In genomic region chr17:44409309-44410028, GRCh38 we compare ENCODE assay signal across 22 cellular contexts. TPM values are rescaled to one million over a fixed set of nuclear protein-coding genes. Genes with fewer than 3 reads are reported as not detected.
DNase-seq lines count a peak whose midpoint lies in the region; ATAC-seq and TF ChIP-seq lines count a peak whose summit lies in the region.
"Had no signal": no experiment of that assay in that cellular context is flagged by ENCODE, and none has a peak within 500 bp of the region (broad histone marks: within the 10 kb centered on the region; RNA-seq: fewer than 3 reads in every experiment).

No MANE protein-coding gene starts in this region.

- H2AFZ ChIP-seq in DND-41 (ENCODE audit: low read depth, low read length): no peak overlapping the region
- no peak overlapping the region for H2AFZ ChIP-seq in PC-3 (ENCODE audit: low read length)

- H3K9ac ChIP-seq in DND-41 (ENCODE audit: low read depth, low read length) (no peak overlapping the region), PC-3 (ENCODE audit: low read length) (no peak overlapping the region)

- H3K4me1 ChIP-seq in DND-41 (ENCODE audit: insufficient read depth, low read length): no peaks in the 10 kb centered on the region
- no peaks in the 10 kb centered on the region for H3K4me1 ChIP-seq in PC-3 (ENCODE audit: insufficient read depth, low read length)
- H3K4me1 ChIP-seq: uterus had no signal

- no peaks in the 10 kb centered on the region for H3F3A ChIP-seq in PC-3 (ENCODE audit: low read length, unreplicated experiment)

- no peaks in the 10 kb centered on the region for H3K9me3 Mint-ChIP-seq in glutamatergic neuron (ENCODE audit: unreplicated experiment)
- H3K9me3 Mint-ChIP-seq: CD8-positive, alpha-beta T cell had no signal

- peaks cover 3% of the 10 kb centered on the region for H3K27me3 Mint-ChIP-seq in glutamatergic neuron (ENCODE audit: unreplicated experiment)

- H3K9me3 ChIP-seq in DND-41 (ENCODE audit: insufficient read depth, low read length, severe bottlenecking) (no peaks in the 10 kb centered on the region), PC-3 (ENCODE audit: low read length) (no peaks in the 10 kb centered on the region)
- H3K9me3 ChIP-seq: esophagus muscularis mucosa, uterus had no signal

- H3K27me3 ChIP-seq in DND-41 (ENCODE audit: insufficient read depth, low read length, poor library complexity) (no peaks in the 10 kb centered on the region), PC-3 (ENCODE audit: low read length) (no peaks in the 10 kb centered on the region)
- H3K27me3 ChIP-seq: cardiac muscle cell, esophagus muscularis mucosa, uterus had no signal

- H3K9me2 ChIP-seq in PC-3 (replicated peaks; ENCODE audit: low read length): no peaks in the 10 kb centered on the region

- CTCF ChIA-PET in PC-3 (lab: Charles Lee): interaction anchor here (1.0 kb wide), 1 partner anchor 114 kb away, joined by 4 read pairs; no protein-coding TSS in a partner anchor

- no peaks in the 10 kb centered on the region for H4K20me1 ChIP-seq in DND-41 (ENCODE audit: insufficient read depth, low read length)
- H4K20me1 ChIP-seq in PC-3 (ENCODE audit: low read length): no peaks in the 10 kb centered on the region

- H3K27ac ChIP-seq in DND-41 (ENCODE audit: low read length) (no peak overlapping the region), PC-3 (ENCODE audit: low read length) (no peak overlapping the region)
- H3K27ac ChIP-seq: cardiac muscle cell, esophagus muscularis mucosa, uterus had no signal

- intact Hi-C loops in PC-3 (cut with micrococcal nuclease): no loop called here

- ATAC-seq in DND-41 (ENCODE audit: insufficient read depth, low read depth): no peak
- ATAC-seq in PC-3: no peak
- ATAC-seq in HG02885 (IDR thresholded peaks at IDR 0.05; ENCODE audit: poor library complexity, unreplicated experiment): no peak
- ATAC-seq in HG02981 (IDR thresholded peaks at IDR 0.05; ENCODE audit: unreplicated experiment): no peak
- ATAC-seq: CD8-positive, alpha-beta T cell; left colon had no signal

- H3K36me3 Mint-ChIP-seq in glutamatergic neuron (ENCODE audit: unreplicated experiment): peaks cover 5% of the 10 kb centered on the region

- H3K4me3 ChIP-seq in DND-41 (ENCODE audit: low read depth in 1 of 2, low read length in 2 of 2) (no peak overlapping the region), PC-3 (ENCODE audit: low read length) (no peak overlapping the region)
- H3K4me3 ChIP-seq: cardiac muscle cell, esophagus muscularis mucosa, uterus had no signal

- DNase-seq in DND-41 (no peak), GM13977 (ENCODE audit: low spot score) (no peak), PC-3 (peak; percentile 9), glutamatergic neuron (no peak), medulla oblongata (ENCODE audit: extremely low spot score) (no peak), activated T-cell treated with anti-CD3 and anti-CD28 coated beads for 4 hours (no peak)
- DNase-seq: activated CD4-positive, alpha-beta T cell treated with anti-CD3 and anti-CD28 coated beads for 48 hours; activated effector memory CD4-positive, alpha-beta T cell treated with anti-CD3 and anti-CD28 coated beads, Interleukin-2, amount 50 U/mL, for 16 hours; CD8-positive, alpha-beta T cell; dermis blood vessel endothelial cell; DMS79; KG1; left colon; NCI-H1930; NK-92 treated with Interleukin-12 subunit alpha and Interleukin-12 subunit beta, amount 100 ng/mL, for 24 hours; substantia nigra; uterus had no signal

- H3K79me2 ChIP-seq in DND-41 (ENCODE audit: insufficient read depth, low read length) (no peaks in the 10 kb centered on the region), PC-3 (ENCODE audit: low read length) (no peaks in the 10 kb centered on the region)

- in situ Hi-C loops in GM13977 (cut with MboI; ENCODE audit: low pct_unique_long_range_greater_than_20kb, low sequenced_read_pairs, unreplicated experiment): loop anchor here (10.0 kb wide), 1 partner anchor 115 kb away; no protein-coding TSS in a partner anchor

- H3K27ac Mint-ChIP-seq in glutamatergic neuron (ENCODE audit: unreplicated experiment): no peak overlapping the region
- H3K27ac Mint-ChIP-seq: CD8-positive, alpha-beta T cell had no signal

- no TSS peak for BruUV-seq in PC-3 (replicated peaks; lab: Mats Ljungman, UMichigan)

- H3K36me3 ChIP-seq in DND-41 (ENCODE audit: insufficient read depth, low read length) (peaks cover 21% of the 10 kb centered on the region), PC-3 (ENCODE audit: low read depth, low read length) (peaks cover 3% of the 10 kb centered on the region)
- H3K36me3 ChIP-seq: cardiac muscle cell, uterus had no signal

- H3K4me3 Mint-ChIP-seq in glutamatergic neuron (ENCODE audit: unreplicated experiment): no peak overlapping the region
- H3K4me3 Mint-ChIP-seq: CD8-positive, alpha-beta T cell; mesothelial cell of epicardium had no signal

- H3K4me1 Mint-ChIP-seq in glutamatergic neuron (ENCODE audit: low read depth, unreplicated experiment): no peaks in the 10 kb centered on the region

- POLR2A ChIA-PET in PC-3 (lab: Charles Lee; ENCODE audit: unreplicated experiment): no interaction called here

- H3K4me2 ChIP-seq in DND-41 (ENCODE audit: insufficient read depth, low read length) (no peak overlapping the region), PC-3 (ENCODE audit: low read length) (no peak overlapping the region)

- TF ChIP-seq CTCF in DND-41 (IDR thresholded peaks at IDR 0.05; ENCODE audit: borderline replicate concordance, extremely low read depth, low read length, poor library complexity, severe bottlenecking) (peak; percentile 25), GM13977 (IDR thresholded peaks at IDR 0.05; ENCODE audit: extremely low read depth, insufficient read depth, missing control alignments) (peak; percentile 10), PC-3 (conservative IDR thresholded peaks at IDR 0.05; ENCODE audit: low read depth, low read length) (peak; percentile 40; the same call in 1 of the 2 replicates), glutamatergic neuron (IDR thresholded peaks at IDR 0.05; ENCODE audit: partially characterized antibody, unreplicated experiment) (peak; percentile 15)

RNA-seq across cellular contexts. Expression of gene ITGA2B, which starts 20.0 kb away (rescaled TPM):
- total RNA-seq in PC-3 (2014; rRNA removed) (3.1 and 7.1 TPM in 2 replicates), glutamatergic neuron (ENCODE audit: unreplicated experiment) (7.1 TPM)

RNA-seq across cellular contexts. Expression of gene FAM171A2, which starts 45.8 kb away (rescaled TPM):
- total RNA-seq in PC-3 (2014; rRNA removed): 16.3 and 22.6 TPM in 2 replicates
- total RNA-seq in glutamatergic neuron (ENCODE audit: unreplicated experiment): 81.3 TPM
